ENCODE assay signal across 24 cellular contexts in genomic region chr20:44405785-44406571, GRCh38. TPM values are rescaled to one million over a fixed set of nuclear protein-coding genes. Genes with fewer than 3 reads are reported as not detected.
DNase-seq lines count a peak whose midpoint lies in the region; ATAC-seq, FAIRE-seq and TF ChIP-seq lines count a peak whose summit lies in the region.
"Had no signal": no experiment of that assay in that cellular context is flagged by ENCODE, and none has a peak within 500 bp of the region (broad histone marks: within the 10 kb centered on the region; RNA-seq: fewer than 3 reads in every experiment).

No MANE protein-coding gene starts in this region.

- H3K4me3 ChIP-seq in colonic mucosa (no peak overlapping the region), liver (ENCODE audit: low read depth in 1 of 3, low read length in 3 of 3) (no peak overlapping the region), small intestine (ENCODE audit: low read depth in 1 of 2, low read length in 2 of 2) (no peak overlapping the region), vagina (no peak overlapping the region)
- H3K4me3 ChIP-seq: BLaER1 treated with 17β-estradiol and CSF1 and Interleukin-3, amounts not matched to agents 10 nM and 100 nM; SK-N-MC had no signal

- WGBS in liver = 62% methylated on average over 20 of the region's 20 CpGs
- 40 to 67% (median 41%) methylated on average over 20 of the region's 20 CpGs for WGBS in small intestine, 3 donors

- no peaks in the 10 kb centered on the region for H3K27me3 ChIP-seq in colonic mucosa
- H3K27me3 ChIP-seq in liver (ENCODE audit: control insufficient read depth in 4 of 4, insufficient read depth in 4 of 4, low read length in 3 of 4) = no peaks in the 10 kb centered on the region
- no peaks in the 10 kb centered on the region for H3K27me3 ChIP-seq in small intestine (ENCODE audit: control insufficient read depth in 2 of 2, insufficient read depth in 2 of 2, low read length in 2 of 2)
- H3K27me3 ChIP-seq in vagina = no peaks in the 10 kb centered on the region
- H3K27me3 ChIP-seq: BLaER1 treated with 17β-estradiol and CSF1 and Interleukin-3, amounts not matched to agents 10 nM and 100 nM had no signal

- no peak for ATAC-seq in GM18519 (IDR thresholded peaks at IDR 0.05; ENCODE audit: low FRiP score, unreplicated experiment)
- ATAC-seq in HG03469 (IDR thresholded peaks at IDR 0.05; ENCODE audit: unreplicated experiment) = no peak

- intact Hi-C loops in colonic mucosa (cut with DNase I) (no loop called here), vagina (cut with DNase I) (no loop called here)

- H3K4me1 ChIP-seq in colonic mucosa = no peaks in the 10 kb centered on the region
- peaks cover 14 to 75% (median 58%) of the 10 kb centered on the region in 4 donors for H3K4me1 ChIP-seq in liver (ENCODE audit: control insufficient read depth in 4 of 4, insufficient read depth in 4 of 4, low read length in 3 of 4)
- peaks cover 0 to 2% of the 10 kb centered on the region in 2 donors for H3K4me1 ChIP-seq in small intestine (ENCODE audit: control insufficient read depth in 2 of 2, insufficient read depth in 1 of 2, low read depth in 1 of 2, low read length in 1 of 2)
- H3K4me1 ChIP-seq in vagina = no peaks in the 10 kb centered on the region

- TF ChIP-seq CTCF in colonic mucosa (IDR thresholded peaks at IDR 0.05) = no peak
- no peak for TF ChIP-seq CTCF in liver (IDR thresholded peaks at IDR 0.05; ENCODE audit: low read depth, low read length, missing input control)
- TF ChIP-seq CTCF in vagina (IDR thresholded peaks at IDR 0.05) = no peak

- no peaks in the 10 kb centered on the region for H3K9me3 ChIP-seq in colonic mucosa
- no peaks in the 10 kb centered on the region for H3K9me3 ChIP-seq in liver (ENCODE audit: control insufficient read depth in 4 of 4, low read length in 3 of 4)
- H3K9me3 ChIP-seq in small intestine (ENCODE audit: control insufficient read depth, low read depth) = no peaks in the 10 kb centered on the region
- no peaks in the 10 kb centered on the region for H3K9me3 ChIP-seq in vagina
- H3K9me3 ChIP-seq: BLaER1 treated with 17β-estradiol and CSF1 and Interleukin-3, amounts not matched to agents 10 nM and 100 nM had no signal

- peak overlapping the region in 1 of 2 donors; percentile 80 for H3K9ac ChIP-seq in colonic mucosa (ENCODE audit: low read depth in 2 of 2, low read length in 2 of 2)
- H3K9ac ChIP-seq in liver (ENCODE audit: low read depth in 1 of 2, low read length in 2 of 2) = no peak overlapping the region
- H3K9ac ChIP-seq: BLaER1 treated with 17β-estradiol and CSF1 and Interleukin-3, amounts not matched to agents 10 nM and 100 nM had no signal

- H3K27ac ChIP-seq in colonic mucosa = peak overlapping the region; percentile 93
- H3K27ac ChIP-seq in liver (ENCODE audit: low read depth in 1 of 2, low read length in 2 of 2) = peak overlapping the region; percentile 91 to 93
- peak overlapping the region; percentile 88 to 94 for H3K27ac ChIP-seq in small intestine (ENCODE audit: low read depth in 1 of 2, low read length in 1 of 2)
- no peak overlapping the region for H3K27ac ChIP-seq in vagina
- H3K27ac ChIP-seq: BLaER1 treated with 17β-estradiol and CSF1 and Interleukin-3, amounts not matched to agents 10 nM and 100 nM; SK-N-MC had no signal

- no peak for FAIRE-seq in small intestine (lab: Jason Lieb, UNC)
- FAIRE-seq: GM12891 had no signal

- no peaks in the 10 kb centered on the region for H3K36me3 ChIP-seq in colonic mucosa
- peaks cover 5 to 16% (median 10%) of the 10 kb centered on the region in 4 donors for H3K36me3 ChIP-seq in liver (ENCODE audit: control insufficient read depth in 4 of 4, insufficient read depth in 3 of 4, low read depth in 1 of 4, low read length in 3 of 4)
- peaks cover 0 to 9% of the 10 kb centered on the region in 2 donors for H3K36me3 ChIP-seq in small intestine (ENCODE audit: control insufficient read depth in 2 of 2, insufficient read depth in 2 of 2, low read length in 2 of 2)
- H3K36me3 ChIP-seq in vagina = no peaks in the 10 kb centered on the region
- H3K36me3 ChIP-seq: BLaER1 treated with 17β-estradiol and CSF1 and Interleukin-3, amounts not matched to agents 10 nM and 100 nM had no signal

- DNase-seq in NCI-H510A treated with DMSO at 0.1 percent for 48 hours (lab: John Stamatoyannopoulos, UW) (peak; percentile 3), NCI-H510A (lab: John Stamatoyannopoulos, UW) (no peak), colonic mucosa (peak; percentile 32), small intestine (no peak), vagina (ENCODE audit: extremely low spot score in 2 of 2) (no peak)
- DNase-seq: 8988T; CD4-positive, alpha-beta memory T cell; GOT3; MM.1S; NCI-H1092 treated with DMSO at 0.1 percent for 48 hours; NCI-H1436 treated with DMSO at 0.1 percent for 48 hours; NCI-H1930; NCI-H2171; NCI-H345; NCI-H526; OCI-M1; SHP77 treated with DMSO at 0.1 percent for 48 hours had no signal

- no peak for TF ChIP-seq RAD21 in liver (IDR thresholded peaks at IDR 0.05)

- no peak for TF ChIP-seq POLR2A in vagina (IDR thresholded peaks at IDR 0.05)

TF ChIP-seq in liver, 16 proteins besides CTCF, POLR2A, EP300 and RAD21:
- TF ChIP-seq HNF4A (conservative IDR thresholded peaks at IDR 0.05) (no peak), JUND (IDR thresholded peaks at IDR 0.05) (no peak), SP1 (IDR thresholded peaks at IDR 0.05) (no peak), RXRA (IDR thresholded peaks at IDR 0.05) (no peak), TAF1 (conservative IDR thresholded peaks at IDR 0.05) (no peak), GABPA (IDR thresholded peaks at IDR 0.05 in 1 of 2, conservative IDR thresholded peaks at IDR 0.05 in 1 of 2) (no peak), ATF3 (IDR thresholded peaks at IDR 0.05) (no peak)

RNA-seq across cellular contexts. Expression of gene HNF4A, which starts 50.5 kb away (rescaled TPM):
- total RNA-seq in colonic mucosa (100 to 1,000 TPM; 288 to 346 TPM), liver (100 to 1,000 TPM in 1 of 2 donors, 10 to 100 TPM in 1; 51.7 to 171 TPM), vagina (not detected)
- polyA plus RNA-seq in liver (100 to 1,000 TPM in 1 of 2 donors, 10 to 100 TPM in 1; 52.3 to 120 TPM), small intestine (100 to 1,000 TPM in 1 of 3 donors, 10 to 100 TPM in 2; 56.7 to 124 (median 98.6) TPM)
- total RNA-seq: CD4-positive, alpha-beta memory T cell; LHCN-M2 had no signal
- polyA plus RNA-seq: CD4-positive, alpha-beta memory T cell had no signal

Comparison
In these comparisons a context has a peak if more than half of its experiments do, and no peak if none do; other contexts are left out.
1. DNase-seq: peak in NCI-H510A treated with DMSO at 0.1 percent for 48 hours (single experiment) and colonic mucosa (single experiment); none in NCI-H510A (single experiment), small intestine (single experiment) and vagina (0 of 2).
2. RNA of gene HNF4A, which starts 50.5 kb away (total RNA-seq): 288 to 346 TPM in colonic mucosa and 51.7 to 171 TPM in liver; not detected in vagina (single experiment); every median in the first group is over 10 times any median in the second.